21 cellular contexts compared by ENCODE assay signal in the genomic region with DNA sequence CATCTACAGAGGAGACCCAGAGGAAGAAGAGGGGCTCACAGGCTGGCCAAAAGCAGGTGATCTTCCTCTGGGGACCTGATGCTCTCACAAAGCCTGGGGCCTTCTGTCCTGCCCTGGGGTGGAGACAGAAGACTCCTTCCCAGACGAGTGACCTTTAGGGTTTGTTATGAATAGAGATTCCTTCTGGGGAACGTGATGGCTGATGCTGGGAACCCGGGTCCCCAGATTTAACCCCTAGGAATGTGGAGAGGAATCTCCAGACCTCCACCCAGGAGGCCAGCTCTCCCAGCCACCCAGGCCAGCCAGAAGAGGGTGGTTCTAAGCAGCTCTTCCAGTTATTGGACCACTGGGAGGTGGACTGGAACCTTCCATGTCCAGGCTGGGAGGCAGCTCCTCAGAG. TPM values are rescaled to one million over a fixed set of nuclear protein-coding genes. Genes with fewer than 3 reads are reported as not detected.
"Had no signal": no experiment of that assay in that cellular context is flagged by ENCODE, and none has a peak within 500 bp of the region (broad histone marks: within the 10 kb centered on the region; RNA-seq: fewer than 3 reads in every experiment).

No MANE protein-coding gene starts in this region.

- H3K4me1 ChIP-seq: right lobe of liver had no signal

- H3K27ac ChIP-seq: right lobe of liver, tibial nerve had no signal

- H3K27me3 Mint-ChIP-seq: activated CD4-positive, alpha-beta memory T cell treated with anti-CD3 and anti-CD28 coated beads for 36 hours; stimulated activated naive CD8-positive, alpha-beta T cell treated with anti-CD3 and anti-CD28 coated beads, Interleukin-15, amount 100 ng/mL, for 72 hours had no signal

- DNase-seq: activated CD4-positive, alpha-beta memory T cell treated with anti-CD3 and anti-CD28 coated beads for 36 hours; activated CD4-positive, alpha-beta T cell treated with anti-CD3 and anti-CD28 coated beads for 48 hours; activated naive CD4-positive, alpha-beta T cell treated with Interleukin-2 at 50 U/mL for 16 hours; activated T-cell treated with anti-CD3 and anti-CD28 coated beads, Interleukin-2, amount 50 U/mL, for 48 hours; amygdala; dermis blood vessel endothelial cell; effector CD8-positive, alpha-beta T cell; head of caudate nucleus; hypothalamus; left cardiac atrium; nucleus accumbens; right lobe of liver; stimulated activated CD4-positive, alpha-beta T cell treated with anti-CD3 and anti-CD28 coated beads, Interleukin-1b, Interleukin-23, amount 100 ng/mL, for 48 hours; stimulated activated naive CD8-positive, alpha-beta T cell treated with anti-CD3 and anti-CD28 coated beads, Interleukin-15, amount 100 ng/mL, for 72 hours; SW 1271 had no signal

- H3K36me3 ChIP-seq: right lobe of liver, tibial nerve had no signal

- H3K27me3 ChIP-seq: right lobe of liver, tibial nerve had no signal

- H3K36me3 Mint-ChIP-seq: activated CD4-positive, alpha-beta memory T cell treated with anti-CD3 and anti-CD28 coated beads for 36 hours had no signal

- H3K27ac Mint-ChIP-seq: activated CD4-positive, alpha-beta memory T cell treated with anti-CD3 and anti-CD28 coated beads for 36 hours had no signal

- H3K9me3 Mint-ChIP-seq: activated CD4-positive, alpha-beta memory T cell treated with anti-CD3 and anti-CD28 coated beads for 36 hours; stimulated activated naive CD8-positive, alpha-beta T cell treated with anti-CD3 and anti-CD28 coated beads, Interleukin-15, amount 100 ng/mL, for 72 hours had no signal

- H3K9me3 ChIP-seq: right lobe of liver, tibial nerve had no signal

- ATAC-seq: left cardiac atrium; right lobe of liver; stimulated activated naive CD8-positive, alpha-beta T cell treated with anti-CD3 and anti-CD28 coated beads, Interleukin-15, amount 100 ng/mL, for 72 hours had no signal

- H3K4me3 ChIP-seq: right lobe of liver, skin epidermis, tibial nerve had no signal

- H3K4me3 Mint-ChIP-seq: activated CD4-positive, alpha-beta memory T cell treated with anti-CD3 and anti-CD28 coated beads for 36 hours; stimulated activated naive CD8-positive, alpha-beta T cell treated with anti-CD3 and anti-CD28 coated beads, Interleukin-15, amount 100 ng/mL, for 72 hours had no signal

RNA-seq across cellular contexts. Expression of a gene that starts 16.8 kb away (rescaled TPM):
- total RNA-seq: activated CD4-positive, alpha-beta memory T cell treated with anti-CD3 and anti-CD28 coated beads for 36 hours; cerebellum; dermis blood vessel endothelial cell; frontal cortex; T-helper 2 cell treated with Interferon-gamma antibody and Interleukin-4, amounts not matched to agents 100 ng/mL and 5 ng/mL, for 36 hours had no signal
- polyA plus RNA-seq: neural cell had no signal

RNA-seq across cellular contexts. Expression of a gene that starts 47.3 kb away (rescaled TPM):
- total RNA-seq: frontal cortex; T-helper 2 cell treated with Interferon-gamma antibody and Interleukin-4, amounts not matched to agents 100 ng/mL and 5 ng/mL, for 36 hours had no signal
- polyA plus RNA-seq: neural cell had no signal
